1 cellular context compared by ENCODE assay signal in genomic region chr3:4508048-4508981, GRCh38.
TF ChIP-seq lines count a peak whose summit lies in the region.

No MANE protein-coding gene starts in this region.

TF ChIP-seq in WTC11, 78 proteins besides CTCF, POLR2A, EP300 and RAD21 (continued from another document):
- no peak for TF ChIP-seq STAT6 (CRISPR knock-in tag; conservative IDR thresholded peaks at IDR 0.05; ENCODE audit: low read depth)
